11 cellular contexts compared by ENCODE assay signal in genomic region chr3:45381168-45381852, GRCh38. TPM values are rescaled to one million over a fixed set of nuclear protein-coding genes. Genes with fewer than 3 reads are reported as not detected.
DNase-seq lines count a peak whose midpoint lies in the region; ATAC-seq and TF ChIP-seq lines count a peak whose summit lies in the region.
"Had no signal": no experiment of that assay in that cellular context is flagged by ENCODE, and none has a peak within 500 bp of the region (broad histone marks: within the 10 kb centered on the region; RNA-seq: fewer than 3 reads in every experiment).

No MANE protein-coding gene starts in this region.

- H3K36me3 Mint-ChIP-seq in chondrocyte (ENCODE audit: low read depth) (peaks cover 6% of the 10 kb centered on the region), immature natural killer cell (no peaks in the 10 kb centered on the region)
- H3K36me3 Mint-ChIP-seq in stimulated activated naive CD8-positive, alpha-beta T cell treated with anti-CD3 and anti-CD28 coated beads, Interleukin-15, Interleukin-2, amounts not matched to agents 100 ng/mL and 50 ng/mL, for 24 hours (ENCODE audit: low read depth), result no peaks in the 10 kb centered on the region

- TF ChIP-seq CTCF in left ventricle myocardium inferior (IDR thresholded peaks at IDR 0.05; ENCODE audit: borderline replicate concordance), result no peak
- no peak for TF ChIP-seq CTCF in chondrocyte (IDR thresholded peaks at IDR 0.05)

- peaks cover 2% of the 10 kb centered on the region for H3K27me3 ChIP-seq in left ventricle myocardium inferior (ENCODE audit: low read depth)

- ATAC-seq in Right ventricle myocardium superior (ENCODE audit: poor library complexity), result no peak

- no peaks in the 10 kb centered on the region for H3K4me1 ChIP-seq in left ventricle myocardium inferior

- DNase-seq in left ventricle myocardium inferior (peak; percentile 15), Right ventricle myocardium superior (no peak), NCI-H69 (lab: John Stamatoyannopoulos, UW) (peak; percentile 38), chondrocyte (ENCODE audit: low spot score) (no peak), D341Med (ENCODE audit: low spot score) (no peak), immature natural killer cell (no peak), HuH-7.5 (ENCODE audit: low spot score) (no peak)
- DNase-seq: hypothalamus, Karpas-422, small intestine had no signal

- no peak overlapping the region for H3K27ac ChIP-seq in left ventricle myocardium inferior (replicated peaks)

- no peaks in the 10 kb centered on the region for H3K36me3 ChIP-seq in left ventricle myocardium inferior

- H3K4me1 Mint-ChIP-seq in chondrocyte (ENCODE audit: low read depth) (peaks cover 11% of the 10 kb centered on the region), immature natural killer cell (peaks cover 4 to 7% of the 10 kb centered on the region in 2 donors)
- H3K4me1 Mint-ChIP-seq in stimulated activated naive CD8-positive, alpha-beta T cell treated with anti-CD3 and anti-CD28 coated beads, Interleukin-15, Interleukin-2, amounts not matched to agents 100 ng/mL and 50 ng/mL, for 24 hours (ENCODE audit: low read depth), result peaks cover 4% of the 10 kb centered on the region

- H3K4me3 Mint-ChIP-seq in chondrocyte (ENCODE audit: unreplicated experiment) (no peak overlapping the region), immature natural killer cell (no peak overlapping the region)
- no peak overlapping the region for H3K4me3 Mint-ChIP-seq in stimulated activated naive CD8-positive, alpha-beta T cell treated with anti-CD3 and anti-CD28 coated beads, Interleukin-15, Interleukin-2, amounts not matched to agents 100 ng/mL and 50 ng/mL, for 24 hours

- H3K27me3 Mint-ChIP-seq in chondrocyte (ENCODE audit: low read depth), result peaks cover 6% of the 10 kb centered on the region
- peaks cover 6% of the 10 kb centered on the region for H3K27me3 Mint-ChIP-seq in stimulated activated naive CD8-positive, alpha-beta T cell treated with anti-CD3 and anti-CD28 coated beads, Interleukin-15, Interleukin-2, amounts not matched to agents 100 ng/mL and 50 ng/mL, for 24 hours
- peaks cover 1 to 8% (median 4%) of the 10 kb centered on the region in 3 donors for H3K27me3 Mint-ChIP-seq in immature natural killer cell (ENCODE audit: low read depth in 3 of 3)

- peaks cover 13% of the 10 kb centered on the region for H3K9me3 ChIP-seq in left ventricle myocardium inferior (replicated peaks)

- intact Hi-C loops in left ventricle myocardium inferior (cut with micrococcal nuclease), result no loop called here
- intact Hi-C loops in Right ventricle myocardium superior (cut with DNase I), result no loop called here

- peak overlapping the region; percentile 23 for H3K27ac Mint-ChIP-seq in chondrocyte (ENCODE audit: unreplicated experiment)
- H3K27ac Mint-ChIP-seq in stimulated activated naive CD8-positive, alpha-beta T cell treated with anti-CD3 and anti-CD28 coated beads, Interleukin-15, Interleukin-2, amounts not matched to agents 100 ng/mL and 50 ng/mL, for 24 hours, result peak overlapping the region; percentile 57
- peak overlapping the region in 1 of 6 donors; percentile 27 for H3K27ac Mint-ChIP-seq in immature natural killer cell

- H3K9me3 Mint-ChIP-seq in chondrocyte (ENCODE audit: low read depth) (peaks cover 8% of the 10 kb centered on the region), immature natural killer cell (no peaks in the 10 kb centered on the region)
- H3K9me3 Mint-ChIP-seq in stimulated activated naive CD8-positive, alpha-beta T cell treated with anti-CD3 and anti-CD28 coated beads, Interleukin-15, Interleukin-2, amounts not matched to agents 100 ng/mL and 50 ng/mL, for 24 hours, result peaks cover 7% of the 10 kb centered on the region

- H3K4me3 ChIP-seq in left ventricle myocardium inferior, result no peak overlapping the region

RNA-seq across cellular contexts. Expression of gene LARS2, which starts 7.1 kb away (rescaled TPM):
- total RNA-seq in left ventricle myocardium inferior (17.0 TPM), Right ventricle myocardium superior (14.3 TPM), chondrocyte (12.1 to 23.0 TPM (median 14.4 TPM) in 3 replicates)
- 1 to 10 TPM; 5.0 to 9.9 (median 9.1) TPM for polyA plus RNA-seq in immature natural killer cell

Comparison
In these comparisons a context has a peak if more than half of its experiments do, and no peak if none do; other contexts are left out.
1. DNase-seq: peak in left ventricle myocardium inferior (single experiment) and NCI-H69 (single experiment); none in Right ventricle myocardium superior (single experiment), chondrocyte (single experiment), D341Med (single experiment), immature natural killer cell (0 of 3) and HuH-7.5 (single experiment).